Comparison of ENCODE assay signal across 1 cellular context in genomic region chr1:227559499-227559898, GRCh38.
TF ChIP-seq lines count a peak whose summit lies in the region.

No MANE protein-coding gene starts in this region.

TF ChIP-seq in HEK293, 187 proteins besides CTCF, POLR2A, EP300 and RAD21:
- TF ChIP-seq BCL6B (tag by site-specific recombination; IDR thresholded peaks at IDR 0.05): 0 out of 2 replicates have a peak, but pooled peaks have one; percentile 0
- TF ChIP-seq ZNF16 (tag by site-specific recombination; IDR thresholded peaks at IDR 0.05; ENCODE audit: low read depth): no peak
